ENCODE assay signal across 18 cellular contexts in the genomic region with DNA sequence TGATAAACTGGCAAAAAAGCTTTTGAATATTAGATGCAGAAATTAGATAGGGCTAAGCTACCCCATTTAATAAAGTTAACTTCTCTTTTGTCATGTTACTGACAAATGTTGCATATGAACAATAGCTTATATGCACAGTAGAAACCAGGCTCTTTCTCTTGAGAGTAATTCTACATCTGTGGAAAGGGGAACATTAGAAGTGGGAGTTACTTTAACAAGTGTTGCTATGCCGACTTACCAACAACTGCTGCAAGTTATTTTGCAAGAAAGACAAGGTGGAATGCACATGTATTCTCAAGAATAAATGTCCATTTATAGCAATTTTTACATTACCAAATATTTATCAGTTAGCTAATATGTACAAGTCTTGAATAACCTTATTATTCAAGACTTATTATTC.
"Had no signal": no experiment of that assay in that cellular context is flagged by ENCODE, and none has a peak within 500 bp of the region (broad histone marks: within the 10 kb centered on the region; RNA-seq: fewer than 3 reads in every experiment).

No MANE protein-coding gene starts in this region.

- H3K4me2 ChIP-seq: hepatocyte had no signal

- H3K4me3 ChIP-seq: dorsolateral prefrontal cortex, hepatocyte, left ventricle myocardium inferior, lung, psoas muscle had no signal

- H3K4me3 Mint-ChIP-seq: naive thymus-derived CD4-positive, alpha-beta T cell; nephron progenitor cell had no signal

- ATAC-seq: naive thymus-derived CD4-positive, alpha-beta T cell; psoas muscle had no signal

- H3K9me3 Mint-ChIP-seq: nephron progenitor cell had no signal

- H3K27ac Mint-ChIP-seq: naive thymus-derived CD4-positive, alpha-beta T cell had no signal

- H3K27me3 ChIP-seq: hepatocyte had no signal

- H3K4me1 ChIP-seq: left ventricle myocardium inferior, psoas muscle had no signal

- H3K36me3 Mint-ChIP-seq: naive thymus-derived CD4-positive, alpha-beta T cell had no signal

- DNase-seq: cortex of kidney; dorsolateral prefrontal cortex; effector CD8-positive, alpha-beta T cell; foreskin melanocyte; head of caudate nucleus; kidney; left cardiac atrium; left ventricle myocardium inferior; mesenchymal stem cell; naive thymus-derived CD4-positive, alpha-beta T cell; nephron progenitor cell; psoas muscle; small intestine; stimulated activated CD4-positive, alpha-beta T cell treated with anti-CD3 and anti-CD28 coated beads, Interleukin-12 subunit alpha, Interleukin-12 subunit beta, amount 100 ng/mL, for 4 hours; stimulated activated naive CD4-positive, alpha-beta T cell treated with Interleukin-2 at 50 U/mL for 16 hours; trophoblast cell had no signal

- H3K4me1 Mint-ChIP-seq: naive thymus-derived CD4-positive, alpha-beta T cell; nephron progenitor cell had no signal

- H3K27ac ChIP-seq: dorsolateral prefrontal cortex, hepatocyte, left ventricle myocardium inferior, psoas muscle had no signal

- H3K36me3 ChIP-seq: left ventricle myocardium inferior had no signal

- H2AFZ ChIP-seq: hepatocyte had no signal
